ENCODE assay signal across 12 cellular contexts in the genomic region with DNA sequence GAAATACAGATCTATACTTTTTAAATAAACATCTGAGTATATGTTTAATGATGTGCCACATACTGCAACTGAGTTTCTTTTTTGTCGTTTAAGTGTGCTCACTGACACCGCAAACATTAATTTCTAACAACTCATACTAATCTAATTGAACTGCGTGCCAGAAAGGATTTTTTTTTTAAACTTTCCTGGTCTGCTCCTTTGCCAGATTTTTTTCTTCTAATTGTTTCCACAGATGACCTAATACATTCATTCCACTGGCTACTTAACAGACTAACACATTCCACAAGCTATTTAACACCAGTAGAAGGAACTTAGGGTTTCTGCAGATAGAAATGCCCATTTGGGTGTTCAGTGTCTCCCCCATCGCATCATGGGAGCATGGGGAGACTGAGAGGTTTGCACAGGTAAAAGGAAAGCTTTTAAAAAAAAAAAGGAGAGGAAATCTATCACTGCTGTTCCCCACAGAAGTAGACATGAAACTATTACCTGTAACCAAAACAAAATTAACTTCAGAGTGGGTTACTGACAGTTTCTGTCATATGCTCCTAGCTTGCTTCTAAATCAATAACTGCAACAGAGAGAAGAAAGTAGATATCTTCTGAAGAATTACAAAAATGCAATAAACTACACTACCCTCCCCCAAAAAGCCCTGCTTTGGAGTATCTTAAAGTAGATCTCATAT. TPM values are rescaled to one million over a fixed set of nuclear protein-coding genes. Genes with fewer than 3 reads are reported as not detected.
DNase-seq lines count a peak whose midpoint lies in the region; ATAC-seq and TF ChIP-seq lines count a peak whose summit lies in the region.
"Had no signal": no experiment of that assay in that cellular context is flagged by ENCODE, and none has a peak within 500 bp of the region (broad histone marks: within the 10 kb centered on the region; RNA-seq: fewer than 3 reads in every experiment).

No MANE protein-coding gene starts in this region.

- H3K9me3 Mint-ChIP-seq in CD4-positive, alpha-beta T cell = no peaks in the 10 kb centered on the region

- H3K36me3 Mint-ChIP-seq in CD4-positive, alpha-beta T cell (ENCODE audit: low read depth) = peaks cover 7% of the 10 kb centered on the region

- TF ChIP-seq CTCF in CD4-positive, alpha-beta T cell (IDR thresholded peaks at IDR 0.05) = no peak
- TF ChIP-seq CTCF in epithelial cell of esophagus (IDR thresholded peaks at IDR 0.05; ENCODE audit: insufficient read depth, low read depth, low read length, missing control alignments) = no peak

- H3K4me1 ChIP-seq in effector memory CD4-positive, alpha-beta T cell (ENCODE audit: control insufficient read depth, insufficient read depth, low read length, poor library complexity, severe bottlenecking) = peaks cover 3% of the 10 kb centered on the region

- H3K27me3 ChIP-seq in CD4-positive, alpha-beta T cell (ENCODE audit: control insufficient read depth, insufficient read depth, low read length) = no peaks in the 10 kb centered on the region
- no peaks in the 10 kb centered on the region for H3K27me3 ChIP-seq in effector memory CD4-positive, alpha-beta T cell (replicated peaks; ENCODE audit: control insufficient read depth, insufficient read depth, low read length, poor library complexity, severe bottlenecking)
- H3K27me3 ChIP-seq: brain microvascular endothelial cell had no signal

- H3K4me3 Mint-ChIP-seq in CD4-positive, alpha-beta T cell = peak overlapping the region; percentile 68

- H3K27me3 Mint-ChIP-seq in CD4-positive, alpha-beta T cell = no peaks in the 10 kb centered on the region

- intact Hi-C loops in CD4-positive, alpha-beta T cell (cut with DNase I, micrococcal nuclease) = no loop called here

- H3K27ac ChIP-seq in CD4-positive, alpha-beta T cell (ENCODE audit: low read depth, low read length) = no peak overlapping the region
- H3K27ac ChIP-seq in effector memory CD4-positive, alpha-beta T cell (ENCODE audit: insufficient read depth, low read length, poor library complexity, severe bottlenecking) = no peak overlapping the region
- H3K27ac ChIP-seq: brain microvascular endothelial cell, SK-N-MC had no signal

- peaks cover 35% of the 10 kb centered on the region for H3K4me1 Mint-ChIP-seq in CD4-positive, alpha-beta T cell (ENCODE audit: low read depth)

- no peak for ATAC-seq in CD4-positive, alpha-beta T cell (ENCODE audit: poor library complexity)
- ATAC-seq in GM19468 (IDR thresholded peaks at IDR 0.05; ENCODE audit: extremely low read depth, unreplicated experiment) (peak; percentile 24), HG03521 (IDR thresholded peaks at IDR 0.05; ENCODE audit: unreplicated experiment) (peak; percentile 30), HG03520 (IDR thresholded peaks at IDR 0.05; ENCODE audit: unreplicated experiment) (no peak)
- ATAC-seq: HCT116 had no signal

- CTCF ChIA-PET in CD4-positive, alpha-beta T cell (lab: Charles Lee) = interaction anchor here (0.9 kb wide), 1 partner anchor 30 kb away, joined by 3 read pairs; no protein-coding TSS in a partner anchor

- no peak for DNase-seq in CD4-positive, alpha-beta T cell
- DNase-seq in epithelial cell of esophagus (ENCODE audit: low read depth) (peak; percentile 12), erythroblast (lab: John Stamatoyannopoulos, UW) (no peak), NOMO-1 (lab: John Stamatoyannopoulos, UW; ENCODE audit: unreplicated experiment in 2 of 2) (no peak)
- no peak for DNase-seq in effector memory CD4-positive, alpha-beta T cell
- DNase-seq: brain microvascular endothelial cell, NCI-H1436 treated with DMSO at 0.1 percent for 48 hours had no signal

- H3K4me3 ChIP-seq in epithelial cell of esophagus (ENCODE audit: low read length) = no peak overlapping the region
- H3K4me3 ChIP-seq in effector memory CD4-positive, alpha-beta T cell (ENCODE audit: insufficient read depth, low read depth, low read length, poor library complexity, severe bottlenecking) = no peak overlapping the region
- H3K4me3 ChIP-seq: SK-N-MC had no signal

- peak overlapping the region; percentile 83 for H3K27ac Mint-ChIP-seq in CD4-positive, alpha-beta T cell

- no peaks in the 10 kb centered on the region for H3K9me3 ChIP-seq in CD4-positive, alpha-beta T cell (ENCODE audit: control insufficient read depth, low read length)
- no peaks in the 10 kb centered on the region for H3K9me3 ChIP-seq in effector memory CD4-positive, alpha-beta T cell (ENCODE audit: control insufficient read depth, low read length)

- POLR2A ChIA-PET in CD4-positive, alpha-beta T cell (lab: Charles Lee) = interaction anchor here (0.7 to 3.2 kb wide), 11 partner anchors 9 to 109 kb away, joined by 3 to 35 read pairs (median 4); no protein-coding TSS in a partner anchor

- TF ChIP-seq POLR2A in erythroblast (IDR thresholded peaks at IDR 0.05; ENCODE audit: low read length) = no peak

- H3K36me3 ChIP-seq in effector memory CD4-positive, alpha-beta T cell (ENCODE audit: control insufficient read depth, insufficient read depth, low read length) = no peaks in the 10 kb centered on the region
- H3K36me3 ChIP-seq: brain microvascular endothelial cell had no signal

RNA-seq across cellular contexts. Expression of a gene that starts 31.6 kb away (rescaled TPM):
- total RNA-seq in CD4-positive, alpha-beta T cell = 10 to 100 TPM; 64.7 to 65.9 TPM

Comparison
In these comparisons a context has a peak if more than half of its experiments do, and no peak if none do; other contexts are left out.
1. ATAC-seq: peak in GM19468 (single experiment) and HG03521 (single experiment); none in CD4-positive, alpha-beta T cell (single experiment) and HG03520 (single experiment).